In the genomic region with DNA sequence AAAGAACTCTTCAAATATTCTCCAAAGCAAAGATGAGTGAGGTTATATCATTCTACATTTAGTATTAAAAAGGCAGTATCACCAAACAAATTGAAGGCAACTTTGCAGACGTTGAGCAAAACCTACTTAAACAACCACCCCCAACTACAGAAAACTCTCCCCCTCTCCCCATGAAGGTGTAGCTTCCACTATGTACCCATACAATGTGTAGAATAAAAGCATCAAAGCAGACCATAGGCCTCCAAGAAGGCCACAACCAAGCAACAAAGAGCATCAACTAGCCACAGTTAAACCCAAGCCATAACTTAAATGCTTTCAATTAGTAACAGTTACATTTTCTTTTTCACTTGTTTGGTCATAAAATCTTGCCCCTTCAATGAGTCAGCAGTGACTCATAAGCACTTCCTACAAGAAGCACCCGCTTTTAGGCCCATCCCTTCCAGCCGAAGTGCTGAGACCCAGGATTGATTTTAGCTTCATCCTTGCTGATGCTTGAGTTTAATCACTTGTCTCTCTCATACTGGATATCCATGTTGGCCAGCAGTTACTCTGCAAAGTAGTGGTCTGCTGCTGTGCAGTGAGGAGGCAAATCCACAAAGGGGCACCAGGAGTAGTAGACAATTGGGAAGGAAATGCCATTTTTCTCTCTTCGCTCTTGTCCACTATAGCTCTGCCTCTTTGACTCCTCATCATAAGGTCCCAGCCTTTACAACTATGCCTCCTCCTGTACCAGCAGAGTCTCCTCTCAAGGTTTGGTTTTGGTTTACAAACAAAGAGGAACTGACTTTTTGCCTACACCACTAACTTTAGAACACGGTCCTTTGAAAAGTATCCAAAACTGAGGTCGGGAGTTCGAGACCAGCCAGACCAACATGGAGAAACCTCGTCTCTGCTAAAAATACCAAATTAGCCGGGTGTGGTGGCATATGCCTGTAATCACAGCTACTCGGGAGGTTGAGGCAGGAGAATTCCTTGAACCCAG, we compare ENCODE assay signal across 8 cellular contexts. TPM values are rescaled to one million over a fixed set of nuclear protein-coding genes. Genes with fewer than 3 reads are reported as not detected.
DNase-seq lines count a peak whose midpoint lies in the region; ATAC-seq lines count a peak whose summit lies in the region.

No MANE protein-coding gene starts in this region.

- intact Hi-C loops in activated CD4-positive, alpha-beta T cell treated with anti-CD3 and anti-CD28 coated beads, Interleukin-2, amount 10 ng/mL, durations not matched to agents 24 days and 14 days (cut with micrococcal nuclease) = loop anchor here (1.0 kb wide), 1 partner anchor 8 kb away; no protein-coding TSS in a partner anchor
- intact Hi-C loops in cardiac septum (cut with DNase I) = no loop called here

- peaks cover 4% of the 10 kb centered on the region for H3K36me3 Mint-ChIP-seq in activated CD4-positive, alpha-beta T cell treated with anti-CD3 and anti-CD28 coated beads, Interleukin-2, amount 10 ng/mL, durations not matched to agents 24 days and 14 days (ENCODE audit: low read depth)

- in situ Hi-C loops in Caki2 (cut with HindIII; ENCODE audit: low pct_unique_long_range_greater_than_20kb, low sequenced_read_pairs) = no loop called here

- peak overlapping the region; percentile 70 for H3K4me3 Mint-ChIP-seq in activated CD4-positive, alpha-beta T cell treated with anti-CD3 and anti-CD28 coated beads, Interleukin-2, amount 10 ng/mL, durations not matched to agents 24 days and 14 days

- ATAC-seq in GM21390 (IDR thresholded peaks at IDR 0.05; ENCODE audit: unreplicated experiment) (peak; percentile 89), HG03575 (IDR thresholded peaks at IDR 0.05; ENCODE audit: extremely low read depth, insufficient number of reproducible peaks, low FRiP score, unreplicated experiment) (peak; percentile 66)

- peaks cover 16% of the 10 kb centered on the region for H3K4me1 Mint-ChIP-seq in activated CD4-positive, alpha-beta T cell treated with anti-CD3 and anti-CD28 coated beads, Interleukin-2, amount 10 ng/mL, durations not matched to agents 24 days and 14 days

- H3K27ac Mint-ChIP-seq in activated CD4-positive, alpha-beta T cell treated with anti-CD3 and anti-CD28 coated beads, Interleukin-2, amount 10 ng/mL, durations not matched to agents 24 days and 14 days = peak overlapping the region; percentile 90

- peaks cover 4% of the 10 kb centered on the region for H3K9me3 Mint-ChIP-seq in activated CD4-positive, alpha-beta T cell treated with anti-CD3 and anti-CD28 coated beads, Interleukin-2, amount 10 ng/mL, durations not matched to agents 24 days and 14 days

- DNase-seq in Caki2 (ENCODE audit: low read depth) (peak; percentile 60), hepatic stellate cell (ENCODE audit: low spot score) (peak; percentile 78), cardiac septum (ENCODE audit: low spot score) (no peak), activated gamma-delta T cell (lab: John Stamatoyannopoulos, UW) (no peak), NCI-H2081 (lab: John Stamatoyannopoulos, UW) (no peak)
- DNase-seq in activated CD4-positive, alpha-beta T cell treated with anti-CD3 and anti-CD28 coated beads, Interleukin-2, amount 10 ng/mL, durations not matched to agents 24 days and 14 days = peak; percentile 78

- H3K27me3 Mint-ChIP-seq in activated CD4-positive, alpha-beta T cell treated with anti-CD3 and anti-CD28 coated beads, Interleukin-2, amount 10 ng/mL, durations not matched to agents 24 days and 14 days = peaks cover 8% of the 10 kb centered on the region

RNA-seq across cellular contexts. Expression of a gene that starts 8.4 kb away (rescaled TPM):
- total RNA-seq in Caki2 (2014; rRNA removed; shearing (Covaris generic); ENCODE audit: low replicate concordance) = 30.4 and 30.5 TPM in 2 replicates
- 108 and 109 TPM in 2 replicates for total RNA-seq in activated CD4-positive, alpha-beta T cell treated with anti-CD3 and anti-CD28 coated beads, Interleukin-2, amount 10 ng/mL, durations not matched to agents 24 days and 14 days
- 25.8 TPM for total RNA-seq in cardiac septum

Comparison
In these comparisons a context has a peak if more than half of its experiments do, and no peak if none do; other contexts are left out.
1. DNase-seq: peak in Caki2 (single experiment), activated CD4-positive, alpha-beta T cell treated with anti-CD3 and anti-CD28 coated beads, Interleukin-2, amount 10 ng/mL, durations not matched to agents 24 days and 14 days (single experiment) and hepatic stellate cell (single experiment); none in cardiac septum (single experiment), activated gamma-delta T cell (single experiment) and NCI-H2081 (0 of 2).